22 cellular contexts compared by ENCODE assay signal in genomic region chr17:73103661-73104335, GRCh38. TPM values are rescaled to one million over a fixed set of nuclear protein-coding genes. Genes with fewer than 3 reads are reported as not detected.
DNase-seq lines count a peak whose midpoint lies in the region; TF ChIP-seq lines count a peak whose summit lies in the region.
"Had no signal": no experiment of that assay in that cellular context is flagged by ENCODE, and none has a peak within 500 bp of the region (broad histone marks: within the 10 kb centered on the region; RNA-seq: fewer than 3 reads in every experiment).

No MANE protein-coding gene starts in this region.

- H3K27ac Mint-ChIP-seq in activated CD4-positive, alpha-beta T cell treated with anti-CD3 and anti-CD28 coated beads, Interleukin-2, amount 10 ng/mL, durations not matched to agents 7 days and 5 days: no peak overlapping the region
- no peak overlapping the region for H3K27ac Mint-ChIP-seq in H9
- H3K27ac Mint-ChIP-seq: activated naive CD8-positive, alpha-beta T cell treated with anti-CD3 and anti-CD28 coated beads, Interleukin-2, amount 10 ng/mL, durations not matched to agents 7 days and 5 days; activated T-helper 2 cell treated with anti-CD3 and anti-CD28 coated beads, Interferon-gamma antibody, Interleukin-2, Interleukin-4, amounts not matched to agents 10 μg/mL and 5 μg/mL and 100 μg/mL, durations not matched to agents 14 hours and 24 hours and 36 hours; type B pancreatic cell had no signal

- no peak overlapping the region for H2BK20ac ChIP-seq in H9 (ENCODE audit: low read depth, low read length, poor library complexity, severe bottlenecking)

- no peaks in the 10 kb centered on the region for H3K4me1 Mint-ChIP-seq in activated CD4-positive, alpha-beta T cell treated with anti-CD3 and anti-CD28 coated beads, Interleukin-2, amount 10 ng/mL, durations not matched to agents 7 days and 5 days
- peaks cover 9 to 10% of the 10 kb centered on the region in 2 experiments for H3K4me1 Mint-ChIP-seq in H9
- H3K4me1 Mint-ChIP-seq: activated naive CD8-positive, alpha-beta T cell treated with anti-CD3 and anti-CD28 coated beads, Interleukin-2, amount 10 ng/mL, durations not matched to agents 7 days and 5 days had no signal

- POLR2A ChIA-PET in activated CD4-positive, alpha-beta T cell treated with anti-CD3 and anti-CD28 coated beads, Interleukin-2, amount 10 ng/mL, durations not matched to agents 7 days and 5 days (lab: Charles Lee): no interaction called here

- H2BK12ac ChIP-seq in mesenchymal stem cell (ENCODE audit: low read length in 2 of 2) (no peak overlapping the region), H9 (ENCODE audit: insufficient read length, low read depth, low read length) (no peak overlapping the region)

- H3K4me3 ChIP-seq in astrocyte of the spinal cord (ENCODE audit: low read depth, low read length) (no peak overlapping the region), mesenchymal stem cell (ENCODE audit: insufficient read depth in 1 of 2, low read depth in 1 of 2, low read length in 2 of 2) (no peak overlapping the region)
- H3K4me3 ChIP-seq: A549, gastrocnemius medialis, lung had no signal

- H3K14ac ChIP-seq in mesenchymal stem cell (ENCODE audit: low read length in 2 of 2): no peak overlapping the region
- no peak overlapping the region for H3K14ac ChIP-seq in H9 (ENCODE audit: insufficient read depth, low read length)

- H3K9ac ChIP-seq in mesenchymal stem cell (ENCODE audit: low read length) (no peak overlapping the region), H9 (ENCODE audit: extremely low read depth, insufficient read length, low read length) (no peak overlapping the region)

- H3K27me3 Mint-ChIP-seq in activated CD4-positive, alpha-beta T cell treated with anti-CD3 and anti-CD28 coated beads, Interleukin-2, amount 10 ng/mL, durations not matched to agents 7 days and 5 days: peaks cover 2% of the 10 kb centered on the region
- H3K27me3 Mint-ChIP-seq in H9 (ENCODE audit: low read depth): no peaks in the 10 kb centered on the region; the same call in 1 of the 2 replicates
- H3K27me3 Mint-ChIP-seq: type B pancreatic cell had no signal

- no peaks in the 10 kb centered on the region for H3K9me3 Mint-ChIP-seq in activated CD4-positive, alpha-beta T cell treated with anti-CD3 and anti-CD28 coated beads, Interleukin-2, amount 10 ng/mL, durations not matched to agents 7 days and 5 days
- peaks cover 5 to 10% of the 10 kb centered on the region in 2 experiments; a peak in 3 of 5 replicates for H3K9me3 Mint-ChIP-seq in H9
- H3K9me3 Mint-ChIP-seq: activated naive CD8-positive, alpha-beta T cell treated with anti-CD3 and anti-CD28 coated beads, Interleukin-2, amount 10 ng/mL, durations not matched to agents 7 days and 5 days; activated T-helper 2 cell treated with anti-CD3 and anti-CD28 coated beads, Interferon-gamma antibody, Interleukin-2, Interleukin-4, amounts not matched to agents 10 μg/mL and 5 μg/mL and 100 μg/mL, durations not matched to agents 14 hours and 24 hours and 36 hours; type B pancreatic cell had no signal

- H3K27ac ChIP-seq in mesenchymal stem cell (ENCODE audit: low read length, poor library complexity, severe bottlenecking) (no peak overlapping the region), H9 (ENCODE audit: insufficient read length, low read depth, low read length) (no peak overlapping the region)
- H3K27ac ChIP-seq: A549, gastrocnemius medialis, VCaP had no signal

- no peaks in the 10 kb centered on the region for H3K79me1 ChIP-seq in mesenchymal stem cell (replicated peaks; ENCODE audit: low read length, poor library complexity, severe bottlenecking)
- no peaks in the 10 kb centered on the region for H3K79me1 ChIP-seq in H9 (ENCODE audit: insufficient read depth, low read depth, low read length, poor library complexity, severe bottlenecking)

- no peaks in the 10 kb centered on the region for H3K23me2 ChIP-seq in H9 (ENCODE audit: insufficient read length, low read depth, low read length, poor library complexity, severe bottlenecking)

- in situ Hi-C loops in astrocyte of the spinal cord (cut with HindIII; ENCODE audit: low sequenced_read_pairs): no loop called here

- no peak overlapping the region for H3K4me3 Mint-ChIP-seq in activated CD4-positive, alpha-beta T cell treated with anti-CD3 and anti-CD28 coated beads, Interleukin-2, amount 10 ng/mL, durations not matched to agents 7 days and 5 days
- no peak overlapping the region for H3K4me3 Mint-ChIP-seq in H9
- H3K4me3 Mint-ChIP-seq: activated naive CD8-positive, alpha-beta T cell treated with anti-CD3 and anti-CD28 coated beads, Interleukin-2, amount 10 ng/mL, durations not matched to agents 7 days and 5 days; type B pancreatic cell had no signal

- no peak overlapping the region for H3K4me2 ChIP-seq in mesenchymal stem cell (ENCODE audit: low read length, poor library complexity, severe bottlenecking)
- H3K4me2 ChIP-seq in H9 (ENCODE audit: insufficient read depth, insufficient read length, low read length): no peak overlapping the region
- H3K4me2 ChIP-seq: A549 had no signal

- H2BK5ac ChIP-seq in mesenchymal stem cell (ENCODE audit: low read depth, low read length, poor library complexity, severe bottlenecking) (no peak overlapping the region), H9 (ENCODE audit: insufficient read length, low read length) (no peak overlapping the region)

- H2BK15ac ChIP-seq in mesenchymal stem cell (ENCODE audit: low read depth, poor library complexity, severe bottlenecking): no peak overlapping the region
- no peak overlapping the region for H2BK15ac ChIP-seq in H9 (ENCODE audit: low read depth, low read length)

- H3K36me3 ChIP-seq in mesenchymal stem cell (ENCODE audit: control insufficient read depth in 1 of 2, insufficient read depth in 2 of 2, low read depth in 1 of 2, low read length in 2 of 2): no peaks in the 10 kb centered on the region
- H3K36me3 ChIP-seq: gastrocnemius medialis had no signal

- TF ChIP-seq CTCF in astrocyte of the spinal cord (IDR thresholded peaks at IDR 0.05; ENCODE audit: low read depth, low read length): no peak
- no peak for TF ChIP-seq CTCF in H9 (conservative IDR thresholded peaks at IDR 0.05)

- 87% methylated on average over 11 of the region's 12 CpGs for WGBS in mesenchymal stem cell
- WGBS in H9 (ENCODE audit: extremely low coverage, insufficient read length, low lambda C conversion rate): no CpG with 5 or more reads among the region's 12 CpGs

- H3K4me1 ChIP-seq in mesenchymal stem cell (ENCODE audit: control insufficient read depth, insufficient read depth, low read depth, low read length): peaks cover 3% of the 10 kb centered on the region
- H3K4me1 ChIP-seq in H9 (ENCODE audit: insufficient read depth, low read length): no peaks in the 10 kb centered on the region
- H3K4me1 ChIP-seq: A549, gastrocnemius medialis had no signal

- no peak overlapping the region for H3K4ac ChIP-seq in mesenchymal stem cell (ENCODE audit: low read depth in 1 of 2, low read length in 2 of 2)
- no peak overlapping the region for H3K4ac ChIP-seq in H9 (ENCODE audit: low read depth, low read length)

- no peak overlapping the region for H2AK5ac ChIP-seq in mesenchymal stem cell (ENCODE audit: low read length, severe bottlenecking)
- no peak overlapping the region for H2AK5ac ChIP-seq in H9 (ENCODE audit: insufficient read length, low read length)

- no peak overlapping the region for H4K91ac ChIP-seq in mesenchymal stem cell (ENCODE audit: low read length)
- H4K91ac ChIP-seq in H9 (ENCODE audit: insufficient read length, low read depth, low read length): no peak overlapping the region

- H3K18ac ChIP-seq in mesenchymal stem cell (ENCODE audit: low read depth in 1 of 2, low read length in 2 of 2) (no peak overlapping the region), H9 (ENCODE audit: insufficient read length, low read depth, low read length) (no peak overlapping the region)

- H3K9me3 ChIP-seq in mesenchymal stem cell (ENCODE audit: control insufficient read depth, low read length): no peaks in the 10 kb centered on the region
- H3K9me3 ChIP-seq in H9 (ENCODE audit: control insufficient read depth, low read depth, low read length): no peaks in the 10 kb centered on the region
- H3K9me3 ChIP-seq: gastrocnemius medialis had no signal

- H4K20me1 ChIP-seq in H9 (ENCODE audit: control insufficient read depth, insufficient read depth, insufficient read length): no peaks in the 10 kb centered on the region

- H4K8ac ChIP-seq in mesenchymal stem cell (ENCODE audit: low read length) (no peak overlapping the region), H9 (replicated peaks; ENCODE audit: insufficient read length, low read depth, low read length) (no peak overlapping the region)

- no peak overlapping the region for H4K5ac ChIP-seq in H9 (ENCODE audit: insufficient read length, low read depth, low read length)

- CTCF ChIA-PET in activated CD4-positive, alpha-beta T cell treated with anti-CD3 and anti-CD28 coated beads, Interleukin-2, amount 10 ng/mL, durations not matched to agents 7 days and 5 days (lab: Charles Lee): no interaction called here

- H3K27me3 ChIP-seq in mesenchymal stem cell (ENCODE audit: control insufficient read depth in 1 of 2, insufficient read depth in 1 of 2, low read length in 2 of 2) (peaks cover 6 to 24% of the 10 kb centered on the region in 2 experiments), H9 (ENCODE audit: insufficient read depth, low read length) (no peaks in the 10 kb centered on the region)
- H3K27me3 ChIP-seq: gastrocnemius medialis had no signal

- no peaks in the 10 kb centered on the region for H3K36me3 Mint-ChIP-seq in activated CD4-positive, alpha-beta T cell treated with anti-CD3 and anti-CD28 coated beads, Interleukin-2, amount 10 ng/mL, durations not matched to agents 7 days and 5 days (ENCODE audit: low read depth)
- peaks cover 0 to 14% (median 0%) of the 10 kb centered on the region in 3 experiments; a peak in 4 of 7 replicates for H3K36me3 Mint-ChIP-seq in H9 (ENCODE audit: insufficient read depth in 1 of 3, low read depth in 3 of 3)
- H3K36me3 Mint-ChIP-seq: activated naive CD8-positive, alpha-beta T cell treated with anti-CD3 and anti-CD28 coated beads, Interleukin-2, amount 10 ng/mL, durations not matched to agents 7 days and 5 days; type B pancreatic cell had no signal

- H3K56ac ChIP-seq in H9 (ENCODE audit: insufficient read length, low read depth, low read length): no peak overlapping the region

- H3K23ac ChIP-seq in mesenchymal stem cell (ENCODE audit: low read length in 2 of 2) (no peak overlapping the region), H9 (ENCODE audit: insufficient read length, low read depth, low read length) (no peak overlapping the region)

- H3K79me2 ChIP-seq in H9 (ENCODE audit: insufficient read depth, low read length): no peaks in the 10 kb centered on the region

- no peak overlapping the region for H2AFZ ChIP-seq in mesenchymal stem cell (ENCODE audit: low read depth, low read length)
- no peak overlapping the region for H2AFZ ChIP-seq in H9 (ENCODE audit: low read length)

- H2BK120ac ChIP-seq in mesenchymal stem cell (ENCODE audit: low read depth, low read length): no peak overlapping the region
- H2BK120ac ChIP-seq in H9 (ENCODE audit: low read depth, low read length, poor library complexity, severe bottlenecking): no peak overlapping the region

- peak; percentile 60 to 72 for DNase-seq in AML-193 (lab: John Stamatoyannopoulos, UW)
- peak; percentile 57 to 94 for DNase-seq in NOMO-1 (lab: John Stamatoyannopoulos, UW; ENCODE audit: unreplicated experiment in 2 of 2)
- DNase-seq in astrocyte of the spinal cord (ENCODE audit: low read depth, low spot score): peak; percentile 75
- peak; percentile 40 for DNase-seq in iris pigment epithelial cell (ENCODE audit: low read depth)
- DNase-seq in mesenchymal stem cell: no peak
- DNase-seq in activated CD4-positive, alpha-beta T cell treated with anti-CD3 and anti-CD28 coated beads, Interleukin-2, amount 10 ng/mL, durations not matched to agents 7 days and 5 days: no peak
- no peak for DNase-seq in mucosa of gallbladder (ENCODE audit: low spot score)
- no peak for DNase-seq in H9
- DNase-seq: activated CD8-positive, alpha-beta memory T cell treated with anti-CD3 and anti-CD28 coated beads, Interleukin-2, amount 50 U/mL, for 48 hours; activated naive CD8-positive, alpha-beta T cell treated with anti-CD3 and anti-CD28 coated beads, Interleukin-2, amount 10 ng/mL, durations not matched to agents 7 days and 5 days; Calu3; caudate nucleus; gastrocnemius medialis; Karpas-422; NCI-H2081; stimulated activated CD4-positive, alpha-beta T cell treated with anti-CD3 and anti-CD28 coated beads, Interleukin-12 subunit alpha, Interleukin-12 subunit beta, amount 100 ng/mL, for 4 hours; T-helper 2 cell had no signal

- no peak overlapping the region for H3T11ph ChIP-seq in H9 (ENCODE audit: low read length)

RNA-seq across cellular contexts. Expression of gene SLC39A11, which starts 11.3 kb away (rescaled TPM):
- polyA plus RNA-seq in mesenchymal stem cell (2013, experiment 1 of 2): 13.4 TPM
- 12.8 TPM for polyA plus RNA-seq in mesenchymal stem cell (2013, experiment 2 of 2)
- 10 to 100 TPM; 19.5 to 23.4 TPM for total RNA-seq in activated CD4-positive, alpha-beta T cell treated with anti-CD3 and anti-CD28 coated beads, Interleukin-2, amount 10 ng/mL, durations not matched to agents 7 days and 5 days
- 62.8 TPM for total RNA-seq in mucosa of gallbladder
- 14.5 and 15.2 TPM in 2 replicates for total RNA-seq in H9 (2021)

Comparison
In these comparisons a context has a peak if more than half of its experiments do, and no peak if none do; other contexts are left out.
1. DNase-seq: peak in AML-193 (2 of 2), NOMO-1 (2 of 2), astrocyte of the spinal cord (single experiment) and iris pigment epithelial cell (single experiment); none in mesenchymal stem cell (single experiment), activated CD4-positive, alpha-beta T cell treated with anti-CD3 and anti-CD28 coated beads, Interleukin-2, amount 10 ng/mL, durations not matched to agents 7 days and 5 days (single experiment), mucosa of gallbladder (single experiment) and H9 (single experiment).